25 cellular contexts compared by ENCODE assay signal in genomic region chr10:15871823-15872222, GRCh38.
"Had no signal": no experiment of that assay in that cellular context is flagged by ENCODE, and none has a peak within 500 bp of the region (broad histone marks: within the 10 kb centered on the region; RNA-seq: fewer than 3 reads in every experiment).

No MANE protein-coding gene starts in this region.

- H3K27ac ChIP-seq: colonic mucosa, esophagus muscularis mucosa, gastrocnemius medialis, heart right ventricle, left lung, lower lobe of right lung had no signal

- H3K36me3 ChIP-seq: colonic mucosa, esophagus muscularis mucosa, gastrocnemius medialis, heart right ventricle, left lung, lower lobe of right lung had no signal

- H3K27me3 ChIP-seq: colonic mucosa had no signal

- ATAC-seq: effector memory CD8-positive, alpha-beta T cell; gastrocnemius medialis; heart right ventricle; left cardiac atrium; left lung; left ventricle myocardium superior; lower lobe of right lung; mucosa of descending colon; naive thymus-derived CD8-positive, alpha-beta T cell had no signal

- H3K4me1 ChIP-seq: colonic mucosa, esophagus muscularis mucosa, gastrocnemius medialis, heart right ventricle, left lung, lower lobe of right lung had no signal

- H3K4me3 ChIP-seq: colonic mucosa, esophagus muscularis mucosa, gastrocnemius medialis, heart right ventricle, left lung, lower lobe of right lung, mucosa of descending colon had no signal

- H3K9me3 ChIP-seq: colonic mucosa, gastrocnemius medialis, left lung, lower lobe of right lung, mucosa of descending colon had no signal

- FAIRE-seq: endometrium, endothelial cell of umbilical vein, islet of Langerhans, keratinocyte had no signal

- DNase-seq: colonic mucosa; cortex of kidney; effector CD8-positive, alpha-beta T cell; effector memory CD8-positive, alpha-beta T cell; endodermal cell; foreskin fibroblast; foreskin melanocyte; gastrocnemius medialis; glutamatergic neuron; head of caudate nucleus; heart right ventricle; hippocampal formation; left cardiac atrium; left lung; left ventricle myocardium superior; lower lobe of right lung; mesenchymal stem cell; mucosa of descending colon; naive B cell; naive thymus-derived CD8-positive, alpha-beta T cell had no signal
